14 cellular contexts compared by ENCODE assay signal in genomic region chr2:60958800-60959199, GRCh38. TPM values are rescaled to one million over a fixed set of nuclear protein-coding genes. Genes with fewer than 3 reads are reported as not detected.
DNase-seq lines count a peak whose midpoint lies in the region; ATAC-seq and TF ChIP-seq lines count a peak whose summit lies in the region.
"Had no signal": no experiment of that assay in that cellular context is flagged by ENCODE, and none has a peak within 500 bp of the region (broad histone marks: within the 10 kb centered on the region; RNA-seq: fewer than 3 reads in every experiment).

No MANE protein-coding gene starts in this region.

- no TSS peak for BruUV-seq in Calu3 (replicated peaks; lab: Mats Ljungman, UMichigan)

- TF ChIP-seq CTCF in Calu3 (IDR thresholded peaks at IDR 0.05; ENCODE audit: unreplicated experiment): no peak

- POLR2A ChIA-PET in T-cell (lab: Charles Lee): no interaction called here

- H3K4me3 Mint-ChIP-seq in Calu3 (ENCODE audit: low read depth, unreplicated experiment): no peak overlapping the region
- H3K4me3 Mint-ChIP-seq in T-cell: no peak overlapping the region
- H3K4me3 Mint-ChIP-seq: CD4-positive, alpha-beta T cell; nephron progenitor cell had no signal

- H3K27me3 Mint-ChIP-seq in Calu3 (ENCODE audit: unreplicated experiment): no peaks in the 10 kb centered on the region
- no peaks in the 10 kb centered on the region for H3K27me3 Mint-ChIP-seq in T-cell
- H3K27me3 Mint-ChIP-seq: CD4-positive, alpha-beta T cell had no signal

- peaks cover 21% of the 10 kb centered on the region for H3K4me1 Mint-ChIP-seq in Calu3 (ENCODE audit: low read depth, unreplicated experiment)
- H3K4me1 Mint-ChIP-seq in T-cell: peaks cover 0 to 9% (median 4%) of the 10 kb centered on the region in 3 donors
- H3K4me1 Mint-ChIP-seq: nephron progenitor cell had no signal

- intact Hi-C loops in Calu3 (cut with micrococcal nuclease; ENCODE audit: unreplicated experiment): no loop called here

- no peak for ATAC-seq in T-cell (replicated peaks in 1 of 4)

- no peak overlapping the region for H3K4me3 ChIP-seq in skeletal muscle cell (ENCODE audit: low read depth, low read length)

- CTCF ChIA-PET in Calu3 (lab: Charles Lee) (interaction anchor here (0.6 kb wide), 1 partner anchor 15 kb away, joined by 3 read pairs; no protein-coding TSS in a partner anchor), T-cell (lab: Charles Lee) (no interaction called here)

- DNase-seq in Calu3 (no peak), RKO (ENCODE audit: low spot score) (peak; percentile 21), fibroblast of gingiva (ENCODE audit: low read depth) (peak; percentile 26), skeletal muscle cell (ENCODE audit: low read depth) (peak; percentile 26), T-cell (no peak), ecto neural progenitor cell (ENCODE audit: low spot score) (no peak)
- DNase-seq in activated CD4-positive, alpha-beta T cell treated with anti-CD3 and anti-CD28 coated beads, Interleukin-2, amount 50 U/mL, for 1 hour: no peak
- DNase-seq in activated naive CD4-positive, alpha-beta T cell treated with Interleukin-2 at 50 U/mL for 16 hours: no peak
- DNase-seq: activated T-cell treated with anti-CD3 and anti-CD28 coated beads for 4 hours; amniotic stem cell; CD4-positive, alpha-beta T cell; MV-4-11; nephron progenitor cell; stimulated activated CD8-positive, alpha-beta memory T cell treated with anti-CD3 and anti-CD28 coated beads, Interleukin-4, amount 100 ng/mL, for 48 hours had no signal

- no peaks in the 10 kb centered on the region for H3K9me3 Mint-ChIP-seq in Calu3 (ENCODE audit: low read depth, unreplicated experiment)
- no peaks in the 10 kb centered on the region for H3K9me3 Mint-ChIP-seq in T-cell
- H3K9me3 Mint-ChIP-seq: CD4-positive, alpha-beta T cell; nephron progenitor cell had no signal

- H3K36me3 Mint-ChIP-seq in Calu3 (ENCODE audit: insufficient read depth, unreplicated experiment) (no peaks in the 10 kb centered on the region), T-cell (peaks cover 25% of the 10 kb centered on the region)

- peak overlapping the region; percentile 78 for H3K27ac Mint-ChIP-seq in Calu3 (ENCODE audit: unreplicated experiment)
- no peak overlapping the region for H3K27ac Mint-ChIP-seq in T-cell
- H3K27ac Mint-ChIP-seq: CD4-positive, alpha-beta T cell; nephron progenitor cell had no signal

RNA-seq across cellular contexts. Expression of gene PEX13, which starts 58.7 kb away (rescaled TPM):
- 32.0 and 37.4 TPM in 2 replicates for total RNA-seq in Calu3 (2022)
- total RNA-seq in T-cell: 10 to 100 TPM; 12.6 to 22.8 (median 20.4) TPM

RNA-seq across cellular contexts. Expression of gene PUS10, which starts 59.3 kb away (rescaled TPM):
- total RNA-seq in Calu3 (2022) (7.2 and 8.0 TPM in 2 replicates), T-cell (1 to 10 TPM; 5.2 to 6.4 (median 5.6) TPM)

Comparison
In these comparisons a context has a peak if more than half of its experiments do, and no peak if none do; other contexts are left out.
1. DNase-seq: peak in RKO (single experiment), fibroblast of gingiva (single experiment) and skeletal muscle cell (single experiment); none in Calu3 (single experiment), T-cell (0 of 34), ecto neural progenitor cell (single experiment), activated CD4-positive, alpha-beta T cell treated with anti-CD3 and anti-CD28 coated beads, Interleukin-2, amount 50 U/mL, for 1 hour (single experiment) and activated naive CD4-positive, alpha-beta T cell treated with Interleukin-2 at 50 U/mL for 16 hours (single experiment).